In genomic region chr7:87505557-87506242, GRCh38 we compare ENCODE assay signal across 20 cellular contexts. TPM values are rescaled to one million over a fixed set of nuclear protein-coding genes. Genes with fewer than 3 reads are reported as not detected.
DNase-seq lines count a peak whose midpoint lies in the region; ATAC-seq and TF ChIP-seq lines count a peak whose summit lies in the region.
"Had no signal": no experiment of that assay in that cellular context is flagged by ENCODE, and none has a peak within 500 bp of the region (broad histone marks: within the 10 kb centered on the region; RNA-seq: fewer than 3 reads in every experiment).

No MANE protein-coding gene starts in this region.

- H3K9me3 Mint-ChIP-seq in activated CD8-positive, alpha-beta memory T cell treated with anti-CD3 and anti-CD28 coated beads, Interleukin-2, amount 10 ng/mL, durations not matched to agents 7 days and 5 days (ENCODE audit: low read depth) = no peaks in the 10 kb centered on the region
- H3K9me3 Mint-ChIP-seq: CD4-positive, alpha-beta memory T cell; endodermal cell had no signal

- no peak overlapping the region for H3K9ac ChIP-seq in OCI-LY3 (ENCODE audit: low read length)

- no peaks in the 10 kb centered on the region for H3K79me2 ChIP-seq in OCI-LY3 (ENCODE audit: low read length)

- H3K4me3 ChIP-seq in OCI-LY3 (ENCODE audit: low read length) = no peak overlapping the region
- H3K4me3 ChIP-seq in neuron (ENCODE audit: low read length) = no peak overlapping the region
- H3K4me3 ChIP-seq: ascending aorta had no signal

- ATAC-seq in activated CD8-positive, alpha-beta memory T cell treated with anti-CD3 and anti-CD28 coated beads, Interleukin-2, amount 10 ng/mL, durations not matched to agents 7 days and 5 days = no peak
- ATAC-seq in HG02798 (IDR thresholded peaks at IDR 0.05; ENCODE audit: poor library complexity, unreplicated experiment) = peak; percentile 66
- ATAC-seq: Right ventricle myocardium inferior, sciatic nerve had no signal

- H3K36me3 Mint-ChIP-seq in activated CD8-positive, alpha-beta memory T cell treated with anti-CD3 and anti-CD28 coated beads, Interleukin-2, amount 10 ng/mL, durations not matched to agents 7 days and 5 days = peaks cover 1% of the 10 kb centered on the region

- peaks cover 10% of the 10 kb centered on the region for H3K4me1 Mint-ChIP-seq in activated CD8-positive, alpha-beta memory T cell treated with anti-CD3 and anti-CD28 coated beads, Interleukin-2, amount 10 ng/mL, durations not matched to agents 7 days and 5 days

- no peak for TF ChIP-seq CTCF in OCI-LY3 (IDR thresholded peaks at IDR 0.05; ENCODE audit: low read depth, low read length)

- H3K4me1 ChIP-seq in OCI-LY3 (ENCODE audit: low read length) (peaks cover 27% of the 10 kb centered on the region), neuron (ENCODE audit: insufficient read depth, low read length) (peaks cover 6% of the 10 kb centered on the region)
- H3K4me1 ChIP-seq: ascending aorta had no signal

- no peak overlapping the region for H3K4me3 Mint-ChIP-seq in activated CD8-positive, alpha-beta memory T cell treated with anti-CD3 and anti-CD28 coated beads, Interleukin-2, amount 10 ng/mL, durations not matched to agents 7 days and 5 days
- H3K4me3 Mint-ChIP-seq: CD4-positive, alpha-beta memory T cell; endodermal cell had no signal

- H3K4me2 ChIP-seq in OCI-LY3 (ENCODE audit: low read length) = peak overlapping the region; percentile 39

- H3K27me3 ChIP-seq in OCI-LY3 (ENCODE audit: low read depth, low read length) (no peaks in the 10 kb centered on the region), neuron (ENCODE audit: insufficient read depth, low read length) (no peaks in the 10 kb centered on the region)
- H3K27me3 ChIP-seq: ascending aorta had no signal

- H3K27me3 Mint-ChIP-seq in activated CD8-positive, alpha-beta memory T cell treated with anti-CD3 and anti-CD28 coated beads, Interleukin-2, amount 10 ng/mL, durations not matched to agents 7 days and 5 days = no peaks in the 10 kb centered on the region

- CTCF ChIA-PET in activated CD8-positive, alpha-beta memory T cell treated with anti-CD3 and anti-CD28 coated beads, Interleukin-2, amount 10 ng/mL, durations not matched to agents 7 days and 5 days (lab: Charles Lee) = interaction anchor here (0.8 to 1.9 kb wide), 6 partner anchors 11 to 383 kb away, joined by 3 to 5 read pairs (median 4); partner anchors contain the start of gene ABCB1

- no peak overlapping the region for H3K27ac ChIP-seq in OCI-LY3 (ENCODE audit: low read length)
- H3K27ac ChIP-seq: ascending aorta had no signal

- H3K27ac Mint-ChIP-seq in activated CD8-positive, alpha-beta memory T cell treated with anti-CD3 and anti-CD28 coated beads, Interleukin-2, amount 10 ng/mL, durations not matched to agents 7 days and 5 days = peak overlapping the region; percentile 29
- H3K27ac Mint-ChIP-seq: CD4-positive, alpha-beta memory T cell; endodermal cell had no signal

- no peak for DNase-seq in activated CD8-positive, alpha-beta memory T cell treated with anti-CD3 and anti-CD28 coated beads, Interleukin-2, amount 10 ng/mL, durations not matched to agents 7 days and 5 days
- DNase-seq in activated CD8-positive, alpha-beta memory T cell treated with anti-CD3 and anti-CD28 coated beads for 24 hours = no peak
- no peak for DNase-seq in activated CD4-positive, alpha-beta T cell treated with anti-CD3 and anti-CD28 coated beads, Interleukin-2, amount 50 U/mL, for 4 hours
- DNase-seq in activated CD4-positive, alpha-beta T cell treated with anti-CD3 and anti-CD28 coated beads for 4 hours = no peak
- no peak for DNase-seq in NK-92 treated with Interleukin-12 subunit alpha and Interleukin-12 subunit beta, amount 100 ng/mL, for 24 hours (lab: John Stamatoyannopoulos, UW)
- DNase-seq: activated CD4-positive, CD25-positive, alpha-beta regulatory T cell; activated CD8-positive, alpha-beta memory T cell treated with anti-CD3 and anti-CD28 coated beads, Interleukin-2, amount 50 U/mL, for 48 hours; activated naive CD4-positive, alpha-beta T cell treated with Interleukin-2 at 50 U/mL for 16 hours; DMS79 treated with DMSO at 0.1 percent for 48 hours; endodermal cell; NCI-H2081 treated with DMSO at 0.1 percent for 48 hours had no signal

- H3K36me3 ChIP-seq in OCI-LY3 (replicated peaks; ENCODE audit: low read depth, low read length) = no peaks in the 10 kb centered on the region
- H3K36me3 ChIP-seq in neuron (ENCODE audit: insufficient read depth, low read length) = no peaks in the 10 kb centered on the region
- H3K36me3 ChIP-seq: ascending aorta had no signal

- H3K9me3 ChIP-seq in OCI-LY3 (ENCODE audit: insufficient read depth, low read length) (no peaks in the 10 kb centered on the region), neuron (ENCODE audit: low read length) (no peaks in the 10 kb centered on the region)
- H3K9me3 ChIP-seq: ascending aorta had no signal

- 0 out of 2 replicates have a peak overlapping the region, but pooled peaks have one; percentile 23 for H2AFZ ChIP-seq in OCI-LY3 (ENCODE audit: low read depth, low read length)
- H2AFZ ChIP-seq in neuron (ENCODE audit: low read depth, low read length) = peak overlapping the region; percentile 51

- no peaks in the 10 kb centered on the region for H4K20me1 ChIP-seq in OCI-LY3 (ENCODE audit: insufficient read depth, low read length)

RNA-seq across cellular contexts. Expression of gene ABCB4, which starts 30.2 kb away (rescaled TPM):
- total RNA-seq in activated CD8-positive, alpha-beta memory T cell treated with anti-CD3 and anti-CD28 coated beads, Interleukin-2, amount 10 ng/mL, durations not matched to agents 7 days and 5 days = under 1 TPM in 1 of 2 experiments, not detected in 1; 0.07 TPM
- total RNA-seq: ascending aorta; CD4-positive, alpha-beta memory T cell; osteocyte; T-helper 1 cell treated with Interleukin-12 subunit alpha and Interleukin-12 subunit beta and Interleukin-4 antibody, amounts not matched to agents 30 ng/mL and 1 ng/mL, for 36 hours had no signal
